Comparison of ENCODE assay signal across 28 cellular contexts in genomic region chr5:111749303-111750026, GRCh38. TPM values are rescaled to one million over a fixed set of nuclear protein-coding genes. Genes with fewer than 3 reads are reported as not detected.
A peak's percentile ranks its signal among the peaks of the same experiment; 100 is the strongest.
DNase-seq lines count a peak whose midpoint lies in the region; ATAC-seq and TF ChIP-seq lines count a peak whose summit lies in the region.
"Had no signal": no experiment of that assay in that cellular context is flagged by ENCODE, and none has a peak within 500 bp of the region (broad histone marks: within the 10 kb centered on the region; RNA-seq: fewer than 3 reads in every experiment).

No MANE protein-coding gene starts in this region.

- H2AFZ ChIP-seq in Loucy (ENCODE audit: low read length) = no peak overlapping the region

- no peak for ATAC-seq in psoas muscle
- ATAC-seq in HG03439 (IDR thresholded peaks at IDR 0.05; ENCODE audit: unreplicated experiment) = no peak
- ATAC-seq: activated CD4-positive, CD25-positive, alpha-beta regulatory T cell treated with anti-CD3 and anti-CD28 coated beads, Interleukin-2, amount 50 U/mL, for 24 hours; activated T-cell treated with anti-CD3 and anti-CD28 coated beads, Interleukin-2, amount 50 U/mL, for 72 hours; GM12878; natural killer cell had no signal

- H3K4me2 ChIP-seq in Loucy (ENCODE audit: low read depth, low read length, poor library complexity, severe bottlenecking) = peak overlapping the region; percentile 86

- H3K4me3 ChIP-seq in Loucy (ENCODE audit: low read length, poor library complexity, severe bottlenecking) = peak overlapping the region; percentile 87
- H3K4me3 ChIP-seq in fibroblast of mammary gland (ENCODE audit: control insufficient read depth, low read depth, low read length) = no peak overlapping the region
- H3K4me3 ChIP-seq in psoas muscle = no peak overlapping the region
- H3K4me3 ChIP-seq in testis = no peak overlapping the region
- H3K4me3 ChIP-seq: GM12878, pancreas, stomach, thyroid gland, vagina had no signal

- H4K20me1 ChIP-seq in Loucy (ENCODE audit: insufficient read depth, low read length, poor library complexity, severe bottlenecking) = peaks cover 54% of the 10 kb centered on the region

- H3K27ac ChIP-seq in psoas muscle (peak overlapping the region; percentile 6), testis (no peak overlapping the region)
- H3K27ac ChIP-seq: pancreas, RWPE1, thyroid gland, vagina had no signal

- H3K4me1 ChIP-seq in Loucy (ENCODE audit: insufficient read depth, low read length, poor library complexity, severe bottlenecking) (peaks cover 80% of the 10 kb centered on the region), psoas muscle (peaks cover 68% of the 10 kb centered on the region), testis (no peaks in the 10 kb centered on the region)
- H3K4me1 ChIP-seq: pancreas had no signal

- no peaks in the 10 kb centered on the region for H3F3A ChIP-seq in Loucy (ENCODE audit: low read depth)

- H3K27me3 ChIP-seq in Loucy (ENCODE audit: insufficient read depth, low read length, poor library complexity, severe bottlenecking) (no peaks in the 10 kb centered on the region), psoas muscle (ENCODE audit: insufficient read depth in 3 of 3, low read length in 2 of 3) (no peaks in the 10 kb centered on the region), testis (no peaks in the 10 kb centered on the region)
- H3K27me3 ChIP-seq: BE2C, pancreas, stomach, thyroid gland, vagina had no signal

- no peak for TF ChIP-seq CTCF in Loucy (conservative IDR thresholded peaks at IDR 0.05; ENCODE audit: low read length)
- TF ChIP-seq CTCF in fibroblast of mammary gland (conservative IDR thresholded peaks at IDR 0.05; ENCODE audit: control insufficient read depth, insufficient read depth, low read depth, low read length) = no peak
- no peak for TF ChIP-seq CTCF in psoas muscle (IDR thresholded peaks at IDR 0.05)
- TF ChIP-seq CTCF in testis (IDR thresholded peaks at IDR 0.05) = no peak

- DNase-seq in G401 (ENCODE audit: low spot score) (peak; percentile 51), fibroblast of mammary gland (ENCODE audit: low read depth) (peak; percentile 45), psoas muscle (no peak), mucosa of gallbladder (ENCODE audit: low spot score) (no peak), testis (no peak), medulla oblongata (ENCODE audit: extremely low spot score) (no peak)
- DNase-seq: ACHN; activated CD4-positive, alpha-beta T cell treated with anti-CD3 and anti-CD28 coated beads, Interleukin-2, amount 50 U/mL, for 48 hours; activated T-cell treated with anti-CD3 and anti-CD28 coated beads, Interleukin-2, amount 50 U/mL, for 72 hours; BE2C; dermis blood vessel endothelial cell; endodermal cell; foreskin melanocyte; kidney glomerular epithelial cell; natural killer cell; NCI-H1092; NCI-H1694 treated with DMSO at 0.1 percent for 48 hours; pancreas; retina; stimulated activated CD4-positive, alpha-beta T cell treated with anti-CD3 and anti-CD28 coated beads, Interleukin-1b, Interleukin-23, amount 100 ng/mL, for 48 hours; stomach; thyroid gland had no signal

- intact Hi-C loops in psoas muscle (cut with DNase I) = loop anchor here in 1 of 2 donors (5.0 to 10.0 kb wide), 2 partner anchors 197 to 395 kb away; no protein-coding TSS in a partner anchor
- intact Hi-C loops in testis (cut with DNase I; ENCODE audit: low total_unique reads) = no loop called here

- no peak for TF ChIP-seq POLR2A in testis (IDR thresholded peaks at IDR 0.05)

- WGBS in psoas muscle, 3 donors = 45 to 63% (median 51%) methylated on average over 5 of the region's 5 CpGs
- 59 to 68% methylated on average over 5 of the region's 5 CpGs for WGBS in testis, 2 donors

- H3K79me2 ChIP-seq in Loucy (ENCODE audit: insufficient read depth, low read length) = peaks cover 100% of the 10 kb centered on the region

- H3K9ac ChIP-seq in Loucy (ENCODE audit: low read depth, low read length, poor library complexity, severe bottlenecking) = no peak overlapping the region

- no peaks in the 10 kb centered on the region for H3K9me3 ChIP-seq in Loucy (ENCODE audit: insufficient read depth, low read depth, low read length)
- no peaks in the 10 kb centered on the region for H3K9me3 ChIP-seq in psoas muscle
- no peaks in the 10 kb centered on the region for H3K9me3 ChIP-seq in testis
- H3K9me3 ChIP-seq: BE2C, pancreas, stomach, thyroid gland, vagina had no signal

- H3K36me3 ChIP-seq in Loucy (ENCODE audit: insufficient read depth, low read length) (0 out of 2 replicates have a peak, but pooled peaks cover 2% of the 10 kb centered on the region), psoas muscle (ENCODE audit: insufficient read depth in 1 of 2, low read depth in 1 of 2) (no peaks in the 10 kb centered on the region), testis (ENCODE audit: low read depth, missing control alignments) (no peaks in the 10 kb centered on the region)
- H3K36me3 ChIP-seq: pancreas, stomach, thyroid gland, vagina had no signal

- in situ Hi-C loops in G401 (cut with HindIII; ENCODE audit: low sequenced_read_pairs) = no loop called here

- no peaks in the 10 kb centered on the region for H3K9me2 ChIP-seq in Loucy (replicated peaks; ENCODE audit: low read depth, low read length)

RNA-seq across cellular contexts. Expression of gene NREP, which starts 7.5 kb away (rescaled TPM):
- total RNA-seq in G401 (2014; rRNA removed; shearing (Covaris generic)) = 2.3 and 6.9 TPM in 2 replicates
- total RNA-seq in psoas muscle = 10 to 100 TPM in 1 of 4 donors, 1 to 10 TPM in 3; 5.5 to 15.1 (median 7.4) TPM
- 1 to 10 TPM; 4.7 to 4.8 (median 4.7) TPM for polyA plus RNA-seq in psoas muscle
- total RNA-seq in mucosa of gallbladder = 51.2 TPM
- 10 to 100 TPM; 17.0 to 25.2 TPM for total RNA-seq in testis
- 28.0 TPM for polyA plus RNA-seq in testis (ENCODE audit: insufficient read depth, low read depth, low replicate concordance)

Comparison
In these comparisons a context has a peak if more than half of its experiments do, and no peak if none do; other contexts are left out.
1. DNase-seq: peak in G401 (single experiment) and fibroblast of mammary gland (single experiment); none in psoas muscle (0 of 2), mucosa of gallbladder (single experiment), testis (single experiment) and medulla oblongata (single experiment).